Comparison of ENCODE assay signal across 20 cellular contexts in the genomic region with DNA sequence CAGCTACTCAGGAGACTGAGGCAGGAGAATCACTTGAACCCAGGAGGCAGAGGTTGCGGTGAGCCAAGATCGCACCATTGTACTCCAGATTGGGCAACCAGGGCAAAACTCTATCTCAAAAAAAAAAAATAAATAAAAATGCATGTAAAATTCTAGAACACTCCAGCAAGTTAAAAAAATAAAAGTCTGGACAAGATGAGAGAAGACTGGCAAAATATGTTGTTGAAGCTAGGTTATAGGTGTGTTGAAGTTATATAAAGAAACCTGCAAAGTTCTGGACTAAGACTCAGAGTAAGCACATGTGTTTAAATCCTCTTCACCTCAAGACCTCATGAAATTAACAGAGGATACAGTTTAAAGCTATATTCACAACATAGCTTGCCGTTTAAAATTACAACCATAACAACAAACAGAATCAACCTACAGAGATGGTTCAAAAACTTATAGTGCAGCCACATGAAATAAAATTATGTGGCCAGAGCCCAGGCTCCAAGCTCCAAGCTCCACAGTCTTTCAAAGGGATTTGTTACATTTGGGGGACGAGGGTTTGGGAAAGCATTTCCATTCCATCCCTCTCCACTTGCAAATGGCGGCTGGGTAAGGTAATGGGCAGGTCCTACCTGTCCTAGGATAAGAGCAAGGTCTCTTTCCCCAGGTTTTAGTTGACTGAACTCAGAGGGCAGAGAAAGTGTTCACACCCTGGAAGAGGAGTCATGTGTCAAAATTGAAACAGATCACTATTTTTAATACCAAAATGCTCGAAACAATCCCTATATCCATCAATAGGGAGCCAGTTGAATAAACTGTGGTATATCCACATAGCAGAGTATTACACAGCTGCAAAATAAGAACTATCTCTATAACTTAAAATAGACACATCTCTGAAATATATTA. TPM values are rescaled to one million over a fixed set of nuclear protein-coding genes. Genes with fewer than 3 reads are reported as not detected.
"Had no signal": no experiment of that assay in that cellular context is flagged by ENCODE, and none has a peak within 500 bp of the region (broad histone marks: within the 10 kb centered on the region; RNA-seq: fewer than 3 reads in every experiment).

No MANE protein-coding gene starts in this region.

- DNase-seq: colonic mucosa; cortex of kidney; dermis blood vessel endothelial cell; dorsolateral prefrontal cortex; effector CD4-positive, alpha-beta T cell; effector CD8-positive, alpha-beta T cell; effector memory CD4-positive, alpha-beta T cell; effector memory CD8-positive, alpha-beta T cell; endodermal cell; erythroblast; esophagus squamous epithelium; foreskin fibroblast; foreskin keratinocyte; foreskin melanocyte; gastrocnemius medialis; glutamatergic neuron; head of caudate nucleus; heart left ventricle; heart right ventricle had no signal

RNA-seq across cellular contexts. Expression of a gene that starts 59.9 kb away (rescaled TPM):
- polyA plus RNA-seq: fibroblast of lung had no signal
